ENCODE assay signal across 15 cellular contexts in genomic region chr1:246161626-246162025, GRCh38.
A peak's percentile ranks its signal among the peaks of the same experiment; 100 is the strongest.
DNase-seq lines count a peak whose midpoint lies in the region; ATAC-seq, FAIRE-seq and TF ChIP-seq lines count a peak whose summit lies in the region.
"Had no signal": no experiment of that assay in that cellular context is flagged by ENCODE, and none has a peak within 500 bp of the region (broad histone marks: within the 10 kb centered on the region; RNA-seq: fewer than 3 reads in every experiment).

No MANE protein-coding gene starts in this region.

- TF ChIP-seq EP300 in suprapubic skin (IDR thresholded peaks at IDR 0.05) = no peak

- intact Hi-C loops in left ventricle myocardium superior (cut with micrococcal nuclease) (no loop called here), left ventricle myocardium inferior (cut with micrococcal nuclease) (no loop called here), esophagus squamous epithelium (cut with DNase I) (no loop called here)

- TF ChIP-seq CTCF in left ventricle myocardium inferior (IDR thresholded peaks at IDR 0.05; ENCODE audit: borderline replicate concordance) (no peak), RWPE1 (conservative IDR thresholded peaks at IDR 0.05; ENCODE audit: low read depth) (no peak), esophagus squamous epithelium (IDR thresholded peaks at IDR 0.05) (no peak), suprapubic skin (IDR thresholded peaks at IDR 0.05) (no peak)

- no peaks in the 10 kb centered on the region for H3K36me3 Mint-ChIP-seq in activated CD8-positive, alpha-beta T cell treated with anti-CD3 and anti-CD28 coated beads, Interleukin-2, amount 10 ng/mL, durations not matched to agents 7 days and 5 days (ENCODE audit: low read depth)
- H3K36me3 Mint-ChIP-seq: brain had no signal

- no peak overlapping the region for H3K27ac ChIP-seq in left ventricle myocardium inferior (replicated peaks)
- H3K27ac ChIP-seq in RWPE1 = no peak overlapping the region
- H3K27ac ChIP-seq in esophagus squamous epithelium = peak overlapping the region in 3 of 4 donors; percentile 7 to 71 (median 68)
- peak overlapping the region; percentile 56 for H3K27ac ChIP-seq in suprapubic skin

- POLR2A ChIA-PET in RWPE1 (lab: Yijun Ruan, JAX; ENCODE audit: low non-redundant PET) = no interaction called here
- POLR2A ChIA-PET in activated CD8-positive, alpha-beta T cell treated with anti-CD3 and anti-CD28 coated beads, Interleukin-2, amount 10 ng/mL, durations not matched to agents 7 days and 5 days (lab: Charles Lee) = no interaction called here

- CTCF ChIA-PET in RWPE1 (lab: Yijun Ruan, JAX) = no interaction called here
- CTCF ChIA-PET in activated CD8-positive, alpha-beta T cell treated with anti-CD3 and anti-CD28 coated beads, Interleukin-2, amount 10 ng/mL, durations not matched to agents 7 days and 5 days (lab: Charles Lee) = no interaction called here

- H3K4me3 ChIP-seq in left ventricle myocardium inferior = no peak overlapping the region
- no peak overlapping the region for H3K4me3 ChIP-seq in esophagus squamous epithelium
- no peak overlapping the region for H3K4me3 ChIP-seq in suprapubic skin

- no peak for TF ChIP-seq POLR2A in esophagus squamous epithelium (IDR thresholded peaks at IDR 0.05)
- TF ChIP-seq POLR2A in suprapubic skin (IDR thresholded peaks at IDR 0.05) = no peak

- H3K4me1 ChIP-seq in left ventricle myocardium inferior (peaks cover 14% of the 10 kb centered on the region), esophagus squamous epithelium (peaks cover 0 to 56% (median 14%) of the 10 kb centered on the region in 3 donors), suprapubic skin (peaks cover 25% of the 10 kb centered on the region)

- DNase-seq in left ventricle myocardium superior = no peak
- no peak for DNase-seq in left ventricle myocardium inferior
- DNase-seq in RWPE1 (ENCODE audit: low spot score) = peak; percentile 53
- DNase-seq in esophagus squamous epithelium (lab: John Stamatoyannopoulos, UW) = no peak
- DNase-seq in suprapubic skin (ENCODE audit: low spot score in 2 of 2) = no peak
- DNase-seq in activated CD8-positive, alpha-beta T cell treated with anti-CD3 and anti-CD28 coated beads, Interleukin-2, amount 10 ng/mL, durations not matched to agents 7 days and 5 days = no peak
- no peak for DNase-seq in RCC 7860 (ENCODE audit: low spot score)
- no peak for DNase-seq in stimulated activated naive CD8-positive, alpha-beta T cell treated with anti-CD3 and anti-CD28 coated beads, Interleukin-15, Interleukin-2, amounts not matched to agents 100 U/mL and 50 U/mL, for 24 hours
- DNase-seq: NCI-H1417 treated with DMSO at 0.1 percent for 48 hours; stimulated activated CD4-positive, alpha-beta T cell treated with anti-CD3 and anti-CD28 coated beads, Interleukin-4, amount 100 ng/mL, for 4 hours had no signal

- H3K4me1 Mint-ChIP-seq in activated CD8-positive, alpha-beta T cell treated with anti-CD3 and anti-CD28 coated beads, Interleukin-2, amount 10 ng/mL, durations not matched to agents 7 days and 5 days (ENCODE audit: low read depth) = no peaks in the 10 kb centered on the region

- H3K9me3 Mint-ChIP-seq in activated CD8-positive, alpha-beta T cell treated with anti-CD3 and anti-CD28 coated beads, Interleukin-2, amount 10 ng/mL, durations not matched to agents 7 days and 5 days (ENCODE audit: insufficient read depth) = no peaks in the 10 kb centered on the region
- H3K9me3 Mint-ChIP-seq: brain; stimulated activated naive CD8-positive, alpha-beta T cell treated with anti-CD3 and anti-CD28 coated beads, Interleukin-15, Interleukin-2, amounts not matched to agents 100 ng/mL and 50 ng/mL, for 24 hours had no signal

- no peaks in the 10 kb centered on the region for H3K27me3 Mint-ChIP-seq in activated CD8-positive, alpha-beta T cell treated with anti-CD3 and anti-CD28 coated beads, Interleukin-2, amount 10 ng/mL, durations not matched to agents 7 days and 5 days (ENCODE audit: low read depth)
- H3K27me3 Mint-ChIP-seq: B cell; brain; stimulated activated naive CD8-positive, alpha-beta T cell treated with anti-CD3 and anti-CD28 coated beads, Interleukin-15, Interleukin-2, amounts not matched to agents 100 ng/mL and 50 ng/mL, for 24 hours had no signal

- no peak for FAIRE-seq in RCC 7860 (lab: Jason Lieb, UNC)
- FAIRE-seq: endometrium had no signal

- no peaks in the 10 kb centered on the region for H3K9me3 ChIP-seq in left ventricle myocardium inferior (replicated peaks)
- no peaks in the 10 kb centered on the region for H3K9me3 ChIP-seq in esophagus squamous epithelium
- H3K9me3 ChIP-seq in suprapubic skin = no peaks in the 10 kb centered on the region

- no peak overlapping the region for H3K27ac Mint-ChIP-seq in activated CD8-positive, alpha-beta T cell treated with anti-CD3 and anti-CD28 coated beads, Interleukin-2, amount 10 ng/mL, durations not matched to agents 7 days and 5 days
- H3K27ac Mint-ChIP-seq: B cell; stimulated activated naive CD8-positive, alpha-beta T cell treated with anti-CD3 and anti-CD28 coated beads, Interleukin-15, Interleukin-2, amounts not matched to agents 100 ng/mL and 50 ng/mL, for 24 hours had no signal

- H3K36me3 ChIP-seq in left ventricle myocardium inferior (no peaks in the 10 kb centered on the region), esophagus squamous epithelium (no peaks in the 10 kb centered on the region), suprapubic skin (no peaks in the 10 kb centered on the region)

- 47 to 71% methylated on average over 1 of the region's 1 CpG for WGBS in esophagus squamous epithelium, 2 donors
- 71% methylated on average over 1 of the region's 1 CpG for WGBS in suprapubic skin

- H3K4me3 Mint-ChIP-seq in activated CD8-positive, alpha-beta T cell treated with anti-CD3 and anti-CD28 coated beads, Interleukin-2, amount 10 ng/mL, durations not matched to agents 7 days and 5 days = no peak overlapping the region
- H3K4me3 Mint-ChIP-seq: B cell; brain; stimulated activated naive CD8-positive, alpha-beta T cell treated with anti-CD3 and anti-CD28 coated beads, Interleukin-15, Interleukin-2, amounts not matched to agents 100 ng/mL and 50 ng/mL, for 24 hours had no signal

- peak; percentile 50 for ATAC-seq in left ventricle myocardium superior
- no peak for ATAC-seq in activated CD8-positive, alpha-beta T cell treated with anti-CD3 and anti-CD28 coated beads, Interleukin-2, amount 10 ng/mL, durations not matched to agents 7 days and 5 days
- ATAC-seq in stimulated activated naive CD8-positive, alpha-beta T cell treated with anti-CD3 and anti-CD28 coated beads, Interleukin-15, Interleukin-2, amounts not matched to agents 100 U/mL and 50 U/mL, for 24 hours = no peak
- ATAC-seq: HCT116 had no signal

- H3K27me3 ChIP-seq in left ventricle myocardium inferior (ENCODE audit: low read depth) = no peaks in the 10 kb centered on the region
- no peaks in the 10 kb centered on the region for H3K27me3 ChIP-seq in esophagus squamous epithelium
- no peaks in the 10 kb centered on the region for H3K27me3 ChIP-seq in suprapubic skin

Comparison
In these comparisons a context has a peak if more than half of its experiments do, and no peak if none do; other contexts are left out.
1. H3K27ac ChIP-seq: peak in esophagus squamous epithelium (3 of 4) and suprapubic skin (single experiment); none in left ventricle myocardium inferior (single experiment) and RWPE1 (single experiment).